In genomic region chr1:51100264-51100880, GRCh38 we compare ENCODE assay signal across 23 cellular contexts. TPM values are rescaled to one million over a fixed set of nuclear protein-coding genes. Genes with fewer than 3 reads are reported as not detected.
A peak's percentile ranks its signal among the peaks of the same experiment; 100 is the strongest.
DNase-seq lines count a peak whose midpoint lies in the region; ATAC-seq and TF ChIP-seq lines count a peak whose summit lies in the region.
"Had no signal": no experiment of that assay in that cellular context is flagged by ENCODE, and none has a peak within 500 bp of the region (broad histone marks: within the 10 kb centered on the region; RNA-seq: fewer than 3 reads in every experiment).

No MANE protein-coding gene starts in this region.

- no peak overlapping the region for H3K27ac Mint-ChIP-seq in activated naive CD8-positive, alpha-beta T cell treated with anti-CD3 and anti-CD28 coated beads for 36 hours
- H3K27ac Mint-ChIP-seq: activated B cell treated with CpG ODN at 0.5 μM for 24 hours; natural killer cell; T-helper 2 cell treated with Interferon-gamma antibody and Interleukin-4, amounts not matched to agents 5 μg/mL and 100 μg/mL, for 36 hours had no signal

- TF ChIP-seq CTCF in fibroblast of mammary gland (conservative IDR thresholded peaks at IDR 0.05; ENCODE audit: control insufficient read depth, insufficient read depth, low read depth, low read length): no peak

- H3K36me3 Mint-ChIP-seq in activated naive CD8-positive, alpha-beta T cell treated with anti-CD3 and anti-CD28 coated beads for 36 hours: no peaks in the 10 kb centered on the region
- H3K36me3 Mint-ChIP-seq: natural killer cell had no signal

- peaks cover 6% of the 10 kb centered on the region for H3K9me3 Mint-ChIP-seq in activated naive CD8-positive, alpha-beta T cell treated with anti-CD3 and anti-CD28 coated beads for 36 hours
- H3K9me3 Mint-ChIP-seq: T-helper 2 cell treated with Interferon-gamma antibody and Interleukin-4, amounts not matched to agents 5 μg/mL and 100 μg/mL, for 36 hours had no signal

- peaks cover 21% of the 10 kb centered on the region for H3K27me3 Mint-ChIP-seq in activated naive CD8-positive, alpha-beta T cell treated with anti-CD3 and anti-CD28 coated beads for 36 hours

- peak; percentile 72 for ATAC-seq in GM18511 (IDR thresholded peaks at IDR 0.05; ENCODE audit: unreplicated experiment)
- ATAC-seq in GM21619 (IDR thresholded peaks at IDR 0.05; ENCODE audit: unreplicated experiment): peak; percentile 76
- ATAC-seq in HG03442 (IDR thresholded peaks at IDR 0.05; ENCODE audit: unreplicated experiment): peak; percentile 79
- ATAC-seq: natural killer cell had no signal

- peak; percentile 26 for DNase-seq in fibroblast of mammary gland (ENCODE audit: low read depth)
- no peak for DNase-seq in activated T-cell treated with anti-CD3 and anti-CD28 coated beads for 4 hours
- no peak for DNase-seq in NCI-H1417 (lab: John Stamatoyannopoulos, UW)
- no peak for DNase-seq in activated naive CD8-positive, alpha-beta T cell treated with anti-CD3 and anti-CD28 coated beads for 36 hours
- no peak for DNase-seq in NCI-H1048 (lab: John Stamatoyannopoulos, UW)
- DNase-seq: activated B cell treated with CpG ODN at 0.5 μM for 24 hours; activated gamma-delta T cell; GM23248; mesenchymal stem cell; natural killer cell; NCI-H2081; NCI-H524; posterior cingulate gyrus; SHP77 treated with DMSO at 0.1 percent for 48 hours; stimulated activated CD4-positive, alpha-beta T cell treated with anti-CD3 and anti-CD28 coated beads, Interleukin-4, amount 100 ng/mL, for 24 hours; testis had no signal

- H3K4me3 ChIP-seq in fibroblast of mammary gland (ENCODE audit: control insufficient read depth, low read depth, low read length): no peak overlapping the region
- H3K4me3 ChIP-seq: ascending aorta, GM23248, testis had no signal

- peaks cover 2% of the 10 kb centered on the region for H3K4me1 Mint-ChIP-seq in activated naive CD8-positive, alpha-beta T cell treated with anti-CD3 and anti-CD28 coated beads for 36 hours
- H3K4me1 Mint-ChIP-seq: activated B cell treated with CpG ODN at 0.5 μM for 24 hours, natural killer cell had no signal

- no peak overlapping the region for H3K4me3 Mint-ChIP-seq in activated naive CD8-positive, alpha-beta T cell treated with anti-CD3 and anti-CD28 coated beads for 36 hours
- H3K4me3 Mint-ChIP-seq: activated B cell treated with CpG ODN at 0.5 μM for 24 hours; natural killer cell; T-helper 2 cell treated with Interferon-gamma antibody and Interleukin-4, amounts not matched to agents 5 μg/mL and 100 μg/mL, for 36 hours had no signal

RNA-seq across cellular contexts. Expression of gene C1orf185, which starts 1.7 kb away (rescaled TPM):
- total RNA-seq in activated naive CD8-positive, alpha-beta T cell treated with anti-CD3 and anti-CD28 coated beads for 36 hours: not detected
- total RNA-seq: activated B cell treated with CpG ODN at 0.5 μM for 24 hours, ascending aorta, Daoy, GM23248, natural killer cell, skeletal muscle tissue had no signal
